ENCODE assay signal across 14 cellular contexts in genomic region chr5:116502616-116503015, GRCh38.
DNase-seq lines count a peak whose midpoint lies in the region; ATAC-seq and TF ChIP-seq lines count a peak whose summit lies in the region.
"Had no signal": no experiment of that assay in that cellular context is flagged by ENCODE, and none has a peak within 500 bp of the region (broad histone marks: within the 10 kb centered on the region; RNA-seq: fewer than 3 reads in every experiment).

No MANE protein-coding gene starts in this region.

- H4K5ac ChIP-seq in IMR-90 (ENCODE audit: low read depth, low read length) = no peak overlapping the region

- DNase-seq in IMR-90 (peak; percentile 17), astrocyte of the spinal cord (ENCODE audit: low read depth, low spot score) (peak; percentile 91), lung microvascular endothelial cell (ENCODE audit: low read depth in 2 of 2) (peak; percentile 8 to 43), erythroblast (lab: John Stamatoyannopoulos, UW) (no peak)
- DNase-seq: activated CD4-positive, alpha-beta T cell treated with anti-CD3 and anti-CD28 coated beads for 1 hour; activated naive CD8-positive, alpha-beta T cell treated with anti-CD3 and anti-CD28 coated beads, Interleukin-2, amount 10 ng/mL, durations not matched to agents 7 days and 5 days; CD4-positive, alpha-beta memory T cell; gastrocnemius medialis; GOT3; T-cell had no signal

- H3K79me1 ChIP-seq in IMR-90 (ENCODE audit: low read depth in 1 of 2, low read length in 2 of 2) = no peaks in the 10 kb centered on the region

- no peak overlapping the region for H3K4me3 ChIP-seq in IMR-90 (ENCODE audit: insufficient read depth, low read depth, low read length)
- no peak overlapping the region for H3K4me3 ChIP-seq in astrocyte of the spinal cord (ENCODE audit: low read depth, low read length)
- peak overlapping the region; percentile 24 to 33 for H3K4me3 ChIP-seq in stomach smooth muscle (ENCODE audit: low read length in 2 of 2)
- H3K4me3 ChIP-seq: gastrocnemius medialis, skin epidermis had no signal

- no peak for TF ChIP-seq POLR2A in IMR-90 (IDR thresholded peaks at IDR 0.05; ENCODE audit: low read depth, low read length)
- no peak for TF ChIP-seq POLR2A in erythroblast (IDR thresholded peaks at IDR 0.05; ENCODE audit: low read length)

- H3K9ac ChIP-seq in IMR-90 (ENCODE audit: low read depth, low read length) (no peak overlapping the region), stomach smooth muscle (ENCODE audit: low read length in 2 of 2) (no peak overlapping the region)

- no peak overlapping the region for H4K8ac ChIP-seq in IMR-90 (ENCODE audit: low read depth in 2 of 2, low read length in 2 of 2)

- H2BK5ac ChIP-seq in IMR-90 (ENCODE audit: low read depth, low read length, poor library complexity, severe bottlenecking) = no peak overlapping the region

- no peak overlapping the region for H2BK20ac ChIP-seq in IMR-90 (ENCODE audit: low read depth, low read length)

- no peak overlapping the region for H3K4ac ChIP-seq in IMR-90 (ENCODE audit: low read depth, low read length)

- POLR2A ChIA-PET in IMR-90 (lab: Charles Lee; ENCODE audit: unreplicated experiment) = no interaction called here

- H3K4me1 ChIP-seq in IMR-90 (ENCODE audit: control insufficient read depth, insufficient read depth, low read length) (no peaks in the 10 kb centered on the region; the same call in 1 of the 2 replicates), stomach smooth muscle (ENCODE audit: control insufficient read depth, insufficient read depth, low read length) (peaks cover 23% of the 10 kb centered on the region)

- dilution Hi-C loops in IMR-90 (cut with HindIII; ENCODE audit: low sequenced_read_pairs, unreplicated experiment) = no loop called here

- H3K36me3 ChIP-seq in IMR-90 (ENCODE audit: control insufficient read depth, insufficient read depth, low read length) (no peaks in the 10 kb centered on the region), stomach smooth muscle (ENCODE audit: control insufficient read depth in 2 of 2, insufficient read depth in 2 of 2, low read length in 2 of 2) (peaks cover 2 to 3% of the 10 kb centered on the region in 2 donors)
- H3K36me3 ChIP-seq: gastrocnemius medialis had no signal

- H3K9me1 ChIP-seq in IMR-90 (ENCODE audit: insufficient read depth, low read length) = no peaks in the 10 kb centered on the region

- H2AFZ ChIP-seq in IMR-90 (replicated peaks; ENCODE audit: low read length, poor library complexity) = no peak overlapping the region

- no peak overlapping the region for H3K56ac ChIP-seq in IMR-90 (ENCODE audit: extremely low read depth, insufficient read depth, low read length)

- no peak overlapping the region for H3K23ac ChIP-seq in IMR-90 (ENCODE audit: low read depth, low read length)

- no peak overlapping the region for H4K91ac ChIP-seq in IMR-90 (ENCODE audit: insufficient read depth, low read depth, low read length)

- H2AK5ac ChIP-seq in IMR-90 (ENCODE audit: low read depth, low read length) = no peak overlapping the region

- no peak for TF ChIP-seq RAD21 in IMR-90 (IDR thresholded peaks at IDR 0.05; ENCODE audit: low read length)

- no peaks in the 10 kb centered on the region for H3K9me3 ChIP-seq in IMR-90 (ENCODE audit: control insufficient read depth, insufficient read depth, low read length)
- H3K9me3 ChIP-seq in stomach smooth muscle (ENCODE audit: control insufficient read depth in 2 of 2, low read length in 2 of 2) = no peaks in the 10 kb centered on the region
- H3K9me3 ChIP-seq: gastrocnemius medialis had no signal

- H2BK120ac ChIP-seq in IMR-90 (ENCODE audit: low read depth, low read length) = no peak overlapping the region

- H3K27ac ChIP-seq in IMR-90 (ENCODE audit: insufficient read depth, low read length) (no peak overlapping the region), stomach smooth muscle (ENCODE audit: low read length) (peak overlapping the region; percentile 3)
- H3K27ac ChIP-seq: gastrocnemius medialis, skin epidermis had no signal

- ATAC-seq in IMR-90 (ENCODE audit: low read depth) = no peak; the same call in 1 of the 2 replicates
- no peak for ATAC-seq in GM18517 (IDR thresholded peaks at IDR 0.05; ENCODE audit: unreplicated experiment)
- no peak for ATAC-seq in HG03469 (IDR thresholded peaks at IDR 0.05; ENCODE audit: unreplicated experiment)
- ATAC-seq: gastrocnemius medialis, T-cell had no signal

- no peak overlapping the region for H3K14ac ChIP-seq in IMR-90 (replicated peaks; ENCODE audit: low read depth, low read length)

- 20% methylated on average over 1 of the region's 3 CpGs; no CpG with 5 or more reads in 1 of the 2 experiments for WGBS in IMR-90 (ENCODE audit: extremely low coverage in 2 of 2, insufficient read length in 1 of 2), 2 experiments

- no peaks in the 10 kb centered on the region for H4K20me1 ChIP-seq in IMR-90 (ENCODE audit: insufficient read depth, low read length)

- CTCF ChIA-PET in IMR-90 (lab: Yijun Ruan, JAX) = interaction anchor here (0.6 kb wide), 1 partner anchor 631 kb away, joined by 3 read pairs; no protein-coding TSS in a partner anchor

- TF ChIP-seq CTCF in IMR-90 (conservative IDR thresholded peaks at IDR 0.05; ENCODE audit: low read depth, low read length) (no peak), astrocyte of the spinal cord (IDR thresholded peaks at IDR 0.05; ENCODE audit: low read depth, low read length) (no peak)

- H3K18ac ChIP-seq in IMR-90 (ENCODE audit: low read depth, low read length) = no peak overlapping the region

- in situ Hi-C loops in IMR-90 (cut with MboI; ENCODE audit: low sequenced_read_pairs) (no loop called here), astrocyte of the spinal cord (cut with HindIII; ENCODE audit: low sequenced_read_pairs) (no loop called here)

- H2BK15ac ChIP-seq in IMR-90 (ENCODE audit: low read depth, low read length) = no peak overlapping the region

- no peak overlapping the region for H3K4me2 ChIP-seq in IMR-90 (ENCODE audit: low read depth, low read length)

- H3K27me3 ChIP-seq in IMR-90 (ENCODE audit: control insufficient read depth, insufficient read depth, low read length) = no peaks in the 10 kb centered on the region
- H3K27me3 ChIP-seq in stomach smooth muscle (ENCODE audit: control insufficient read depth in 1 of 2, insufficient read depth in 2 of 2, low read length in 2 of 2) = no peaks in the 10 kb centered on the region
- H3K27me3 ChIP-seq: gastrocnemius medialis had no signal

- no TSS peak for BruUV-seq in IMR-90 (replicated peaks; lab: Mats Ljungman, UMichigan)

- H2AK9ac ChIP-seq in IMR-90 (replicated peaks; ENCODE audit: low read depth, low read length, poor library complexity) = no peak overlapping the region

- intact Hi-C loops in IMR-90 (cut with micrococcal nuclease) = no loop called here

TF ChIP-seq in IMR-90, 13 proteins besides CTCF, POLR2A, EP300 and RAD21:
- TF ChIP-seq RCOR1 (IDR thresholded peaks at IDR 0.05; ENCODE audit: insufficient replicate concordance, low read length) = no peak
- TF ChIP-seq MAFK (IDR thresholded peaks at IDR 0.05; ENCODE audit: low read depth, low read length) = no peak
- no peak for TF ChIP-seq NFE2L2 (IDR thresholded peaks at IDR 0.05; ENCODE audit: low read depth, low read length)

Comparison
In these comparisons a context has a peak if more than half of its experiments do, and no peak if none do; other contexts are left out.
1. DNase-seq: peak in IMR-90 (single experiment), astrocyte of the spinal cord (single experiment) and lung microvascular endothelial cell (2 of 2); none in erythroblast (0 of 2).
2. H3K4me3 ChIP-seq: peak in stomach smooth muscle (2 of 2); none in IMR-90 (single experiment) and astrocyte of the spinal cord (single experiment).